ENCODE assay signal across 23 cellular contexts in genomic region chr6:94668896-94669295, GRCh38.
"Had no signal": no experiment of that assay in that cellular context is flagged by ENCODE, and none has a peak within 500 bp of the region (broad histone marks: within the 10 kb centered on the region; RNA-seq: fewer than 3 reads in every experiment).

No MANE protein-coding gene starts in this region.

- H3K4me1 Mint-ChIP-seq: naive thymus-derived CD4-positive, alpha-beta T cell; stimulated activated naive B cell treated with anti-CD40 and anti-IgM and Interleukin-4, amounts not matched to agents 10 μg/mL and 1 μg/mL and 100 μg/mL, for 72 hours had no signal

- H3K36me3 ChIP-seq: left ventricle myocardium inferior, ovary, right atrium auricular region, right lobe of liver, stomach, thyroid gland, transverse colon, upper lobe of left lung, vagina had no signal

- H3K4me3 Mint-ChIP-seq: naive thymus-derived CD4-positive, alpha-beta T cell; natural killer cell treated with Interleukin-12 subunit alpha and Interleukin-12 subunit beta and Interleukin-15 and Interleukin-18, amount 100 ng/mL, for 72 hours; stimulated activated naive B cell treated with anti-CD40 and anti-IgM and Interleukin-4, amounts not matched to agents 10 μg/mL and 1 μg/mL and 100 μg/mL, for 72 hours had no signal

- H3K27me3 Mint-ChIP-seq: naive thymus-derived CD4-positive, alpha-beta T cell; natural killer cell treated with Interleukin-12 subunit alpha and Interleukin-12 subunit beta and Interleukin-15 and Interleukin-18, amount 100 ng/mL, for 72 hours; progenitor cell of endocrine pancreas; stimulated activated naive B cell treated with anti-CD40 and anti-IgM and Interleukin-4, amounts not matched to agents 10 μg/mL and 1 μg/mL and 100 μg/mL, for 72 hours had no signal

- H3K27me3 ChIP-seq: ovary, right atrium auricular region, right lobe of liver, stomach, testis, thyroid gland, transverse colon, upper lobe of left lung, vagina had no signal

- H3K27ac ChIP-seq: left ventricle myocardium inferior, ovary, right atrium auricular region, right lobe of liver, stomach, testis, thyroid gland, transverse colon, upper lobe of left lung, vagina had no signal

- H3K9me3 ChIP-seq: left ventricle myocardium inferior, mucosa of descending colon, ovary, right atrium auricular region, right lobe of liver, testis, thyroid gland, transverse colon, upper lobe of left lung, vagina had no signal

- H3K27ac Mint-ChIP-seq: naive thymus-derived CD4-positive, alpha-beta T cell; natural killer cell treated with Interleukin-12 subunit alpha and Interleukin-12 subunit beta and Interleukin-15 and Interleukin-18, amount 100 ng/mL, for 72 hours; progenitor cell of endocrine pancreas; stimulated activated naive B cell treated with anti-CD40 and anti-IgM and Interleukin-4, amounts not matched to agents 10 μg/mL and 1 μg/mL and 100 μg/mL, for 72 hours had no signal

- H3K36me3 Mint-ChIP-seq: naive thymus-derived CD4-positive, alpha-beta T cell; natural killer cell treated with Interleukin-12 subunit alpha and Interleukin-12 subunit beta and Interleukin-15 and Interleukin-18, amount 100 ng/mL, for 72 hours; stimulated activated naive B cell treated with anti-CD40 and anti-IgM and Interleukin-4, amounts not matched to agents 10 μg/mL and 1 μg/mL and 100 μg/mL, for 72 hours had no signal

- ATAC-seq: mucosa of descending colon; naive thymus-derived CD4-positive, alpha-beta T cell; natural killer cell treated with Interleukin-12 subunit alpha and Interleukin-12 subunit beta and Interleukin-15 and Interleukin-18, amount 100 ng/mL, for 72 hours; right lobe of liver; stimulated activated naive B cell treated with anti-CD40 and anti-IgM and Interleukin-4, amounts not matched to agents 10 μg/mL and 1 μg/mL and 100 μg/mL, for 72 hours; stimulated activated naive CD8-positive, alpha-beta T cell treated with anti-CD3 and anti-CD28 coated beads, Interleukin-15, Interleukin-2, amounts not matched to agents 100 U/mL and 50 U/mL, for 24 hours had no signal

- H3K4me2 ChIP-seq: smooth muscle cell had no signal

- DNase-seq: hypothalamus; islet precursor cell; left ventricle myocardium inferior; midbrain; mucosa of descending colon; naive thymus-derived CD4-positive, alpha-beta T cell; ovary; right lobe of liver; stimulated activated CD4-positive, alpha-beta T cell treated with anti-CD3 and anti-CD28 coated beads, Interleukin-1b, Interleukin-23, amount 100 ng/mL, for 48 hours; stimulated activated CD4-positive, alpha-beta T cell treated with anti-CD3 and anti-CD28 coated beads, Interleukin-2, amount 100 ng/mL, for 48 hours; stimulated activated naive B cell treated with anti-CD40 and anti-IgM and Interleukin-4, amounts not matched to agents 10 μg/mL and 1 μg/mL and 100 μg/mL, for 72 hours; stimulated activated naive CD8-positive, alpha-beta T cell treated with anti-CD3 and anti-CD28 coated beads, Interleukin-15, Interleukin-2, amounts not matched to agents 100 U/mL and 50 U/mL, for 24 hours; stomach; testis; thyroid gland; transverse colon; upper lobe of left lung had no signal

- H3K4me1 ChIP-seq: left ventricle myocardium inferior, right atrium auricular region, right lobe of liver, stomach, testis, thyroid gland, transverse colon, upper lobe of left lung, vagina had no signal

- H3K4me3 ChIP-seq: left ventricle myocardium inferior, lung, mucosa of descending colon, ovary, right atrium auricular region, right lobe of liver, smooth muscle cell, stomach, testis, thyroid gland, transverse colon, upper lobe of left lung, vagina had no signal
